10 cellular contexts compared by ENCODE assay signal in the genomic region with DNA sequence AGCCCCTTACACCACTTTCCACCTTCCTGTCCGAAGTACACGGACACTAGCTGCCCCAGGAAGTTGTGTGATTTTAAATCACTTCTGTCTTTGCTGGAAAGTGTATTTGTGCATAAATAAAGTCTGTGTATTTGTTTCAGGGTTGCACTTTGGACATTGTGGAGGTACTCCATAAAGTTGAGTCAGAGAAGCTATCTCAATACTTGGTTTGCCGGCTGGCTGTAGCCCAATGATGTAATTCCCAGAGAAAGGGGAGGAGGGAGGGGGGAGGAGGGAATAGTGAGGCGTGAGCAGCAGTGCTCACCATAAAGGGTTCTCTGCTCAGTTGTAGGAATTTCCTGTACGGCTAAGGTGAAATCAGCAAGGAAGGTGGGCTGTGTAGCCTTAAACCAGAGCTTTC. TPM values are rescaled to one million over a fixed set of nuclear protein-coding genes. Genes with fewer than 3 reads are reported as not detected.
DNase-seq lines count a peak whose midpoint lies in the region; ATAC-seq and TF ChIP-seq lines count a peak whose summit lies in the region.
"Had no signal": no experiment of that assay in that cellular context is flagged by ENCODE, and none has a peak within 500 bp of the region (broad histone marks: within the 10 kb centered on the region; RNA-seq: fewer than 3 reads in every experiment).

No MANE protein-coding gene starts in this region.

- no peak for ATAC-seq in naive thymus-derived CD8-positive, alpha-beta T cell
- no peak for ATAC-seq in CD8-positive, alpha-beta T cell

- peaks cover 6 to 36% (median 22%) of the 10 kb centered on the region in 4 donors for H3K4me1 Mint-ChIP-seq in naive thymus-derived CD8-positive, alpha-beta T cell
- H3K4me1 Mint-ChIP-seq in CD8-positive, alpha-beta T cell (ENCODE audit: low read depth), result peaks cover 31% of the 10 kb centered on the region
- H3K4me1 Mint-ChIP-seq in activated T-helper 2 cell treated with anti-CD3 and anti-CD28 coated beads, Interferon-gamma antibody, Interleukin-2, Interleukin-4, amounts not matched to agents 10 μg/mL and 5 μg/mL and 100 μg/mL, durations not matched to agents 14 hours and 24 hours and 36 hours (ENCODE audit: low read depth), result peaks cover 9% of the 10 kb centered on the region

- peak overlapping the region; percentile 79 for H3K27ac ChIP-seq in left ventricle myocardium inferior (replicated peaks)
- H3K27ac ChIP-seq in CD8-positive, alpha-beta T cell (ENCODE audit: low read depth, low read length), result no peak overlapping the region
- H3K27ac ChIP-seq: vagina had no signal

- H3K4me3 Mint-ChIP-seq in naive thymus-derived CD8-positive, alpha-beta T cell, result no peak overlapping the region
- no peak overlapping the region for H3K4me3 Mint-ChIP-seq in CD8-positive, alpha-beta T cell
- no peak overlapping the region for H3K4me3 Mint-ChIP-seq in activated T-helper 2 cell treated with anti-CD3 and anti-CD28 coated beads, Interferon-gamma antibody, Interleukin-2, Interleukin-4, amounts not matched to agents 10 μg/mL and 5 μg/mL and 100 μg/mL, durations not matched to agents 14 hours and 24 hours and 36 hours (ENCODE audit: low read depth)

- no peaks in the 10 kb centered on the region for H3K27me3 Mint-ChIP-seq in naive thymus-derived CD8-positive, alpha-beta T cell
- H3K27me3 Mint-ChIP-seq in CD8-positive, alpha-beta T cell (ENCODE audit: low read depth), result no peaks in the 10 kb centered on the region
- H3K27me3 Mint-ChIP-seq in activated T-helper 2 cell treated with anti-CD3 and anti-CD28 coated beads, Interferon-gamma antibody, Interleukin-2, Interleukin-4, amounts not matched to agents 10 μg/mL and 5 μg/mL and 100 μg/mL, durations not matched to agents 14 hours and 24 hours and 36 hours (ENCODE audit: low read depth), result no peaks in the 10 kb centered on the region

- DNase-seq in H4 (ENCODE audit: low spot score) (peak; percentile 56), astrocyte of the hippocampus (ENCODE audit: low read depth, low spot score) (peak; percentile 71), left ventricle myocardium inferior (no peak), skeletal muscle cell (ENCODE audit: low read depth) (peak; percentile 9), NCI-H2029 treated with DMSO at 0.1 percent for 48 hours (lab: John Stamatoyannopoulos, UW) (no peak)
- DNase-seq in naive thymus-derived CD8-positive, alpha-beta T cell, result no peak
- DNase-seq in CD8-positive, alpha-beta T cell, result no peak
- DNase-seq in activated T-helper 2 cell treated with anti-CD3 and anti-CD28 coated beads, Interferon-gamma antibody, Interleukin-2, Interleukin-4, amounts not matched to agents 10 μg/mL and 5 μg/mL and 100 μg/mL, durations not matched to agents 14 hours and 24 hours and 36 hours (ENCODE audit: low spot score), result no peak
- DNase-seq: amygdala had no signal

- POLR2A ChIA-PET in naive thymus-derived CD8-positive, alpha-beta T cell (lab: Charles Lee), result interaction anchor here (3.7 kb wide), 1 partner anchor 7 kb away, joined by 11 read pairs; a partner anchor contains a TSS
- POLR2A ChIA-PET in CD8-positive, alpha-beta T cell (lab: Charles Lee), result no interaction called here

- H3K27me3 ChIP-seq in left ventricle myocardium inferior (ENCODE audit: low read depth), result no peaks in the 10 kb centered on the region
- no peaks in the 10 kb centered on the region for H3K27me3 ChIP-seq in CD8-positive, alpha-beta T cell (ENCODE audit: insufficient read depth, low read length)
- H3K27me3 ChIP-seq: vagina had no signal

- TF ChIP-seq CTCF in left ventricle myocardium inferior (IDR thresholded peaks at IDR 0.05; ENCODE audit: borderline replicate concordance), result no peak
- TF ChIP-seq CTCF in CD8-positive, alpha-beta T cell (IDR thresholded peaks at IDR 0.05), result no peak

- H3K4me3 ChIP-seq in left ventricle myocardium inferior (no peak overlapping the region), skeletal muscle cell (ENCODE audit: low read depth, low read length) (no peak overlapping the region)
- H3K4me3 ChIP-seq in CD8-positive, alpha-beta T cell (ENCODE audit: low read depth, low read length), result no peak overlapping the region
- H3K4me3 ChIP-seq: vagina had no signal

- no peaks in the 10 kb centered on the region for H3K9me3 Mint-ChIP-seq in naive thymus-derived CD8-positive, alpha-beta T cell
- no peaks in the 10 kb centered on the region for H3K9me3 Mint-ChIP-seq in CD8-positive, alpha-beta T cell
- no peaks in the 10 kb centered on the region for H3K9me3 Mint-ChIP-seq in activated T-helper 2 cell treated with anti-CD3 and anti-CD28 coated beads, Interferon-gamma antibody, Interleukin-2, Interleukin-4, amounts not matched to agents 10 μg/mL and 5 μg/mL and 100 μg/mL, durations not matched to agents 14 hours and 24 hours and 36 hours

- H3K36me3 Mint-ChIP-seq in naive thymus-derived CD8-positive, alpha-beta T cell, result peaks cover 0 to 40% (median 0%) of the 10 kb centered on the region in 3 donors
- peaks cover 43% of the 10 kb centered on the region for H3K36me3 Mint-ChIP-seq in CD8-positive, alpha-beta T cell
- peaks cover 41% of the 10 kb centered on the region for H3K36me3 Mint-ChIP-seq in activated T-helper 2 cell treated with anti-CD3 and anti-CD28 coated beads, Interferon-gamma antibody, Interleukin-2, Interleukin-4, amounts not matched to agents 10 μg/mL and 5 μg/mL and 100 μg/mL, durations not matched to agents 14 hours and 24 hours and 36 hours (ENCODE audit: low read depth)

- intact Hi-C loops in left ventricle myocardium inferior (cut with micrococcal nuclease), result no loop called here
- intact Hi-C loops in CD8-positive, alpha-beta T cell (cut with DNase I, micrococcal nuclease), result no loop called here
- intact Hi-C loops in activated T-helper 2 cell treated with anti-CD3 and anti-CD28 coated beads, Interferon-gamma antibody, Interleukin-2, Interleukin-4, amounts not matched to agents 10 μg/mL and 5 μg/mL and 100 μg/mL, durations not matched to agents 14 hours and 24 hours and 36 hours (cut with micrococcal nuclease), result no loop called here

- CTCF ChIA-PET in CD8-positive, alpha-beta T cell (lab: Charles Lee), result no interaction called here

- no peaks in the 10 kb centered on the region for H3K9me3 ChIP-seq in left ventricle myocardium inferior (replicated peaks)
- no peaks in the 10 kb centered on the region for H3K9me3 ChIP-seq in CD8-positive, alpha-beta T cell (ENCODE audit: low read length)
- H3K9me3 ChIP-seq: vagina had no signal

- H3K4me1 ChIP-seq in left ventricle myocardium inferior, result peaks cover 20% of the 10 kb centered on the region
- H3K4me1 ChIP-seq in CD8-positive, alpha-beta T cell (ENCODE audit: insufficient read depth, low read length), result peaks cover 5% of the 10 kb centered on the region

- peaks cover 3% of the 10 kb centered on the region for H3K36me3 ChIP-seq in left ventricle myocardium inferior
- peaks cover 8% of the 10 kb centered on the region for H3K36me3 ChIP-seq in CD8-positive, alpha-beta T cell (ENCODE audit: insufficient read depth, low read length)

- H3K27ac Mint-ChIP-seq in naive thymus-derived CD8-positive, alpha-beta T cell, result peak overlapping the region in 1 of 10 donors; percentile 29
- no peak overlapping the region for H3K27ac Mint-ChIP-seq in CD8-positive, alpha-beta T cell
- no peak overlapping the region for H3K27ac Mint-ChIP-seq in activated T-helper 2 cell treated with anti-CD3 and anti-CD28 coated beads, Interferon-gamma antibody, Interleukin-2, Interleukin-4, amounts not matched to agents 10 μg/mL and 5 μg/mL and 100 μg/mL, durations not matched to agents 14 hours and 24 hours and 36 hours

RNA-seq across cellular contexts. Expression of a gene that starts 7.5 kb away (rescaled TPM):
- 20.5 and 30.0 TPM in 2 replicates for total RNA-seq in H4 (2014; rRNA removed; shearing (Covaris generic))
- 8.4 TPM for total RNA-seq in left ventricle myocardium inferior
- total RNA-seq in naive thymus-derived CD8-positive, alpha-beta T cell, result 10 to 100 TPM; 13.5 to 14.0 TPM
- polyA plus RNA-seq in naive thymus-derived CD8-positive, alpha-beta T cell, result 10 to 100 TPM; 20.4 to 21.6 (median 21.2) TPM
- total RNA-seq in CD8-positive, alpha-beta T cell, result 1 to 10 TPM; 6.6 to 7.5 TPM
- 33.8 and 35.9 TPM in 2 replicates for total RNA-seq in activated T-helper 2 cell treated with anti-CD3 and anti-CD28 coated beads, Interferon-gamma antibody, Interleukin-2, Interleukin-4, amounts not matched to agents 10 μg/mL and 5 μg/mL and 100 μg/mL, durations not matched to agents 14 hours and 24 hours and 36 hours

RNA-seq across cellular contexts. Expression of a gene that starts 13.6 kb away (rescaled TPM):
- total RNA-seq in H4 (2014; rRNA removed; shearing (Covaris generic)), result not detected in 2 replicates
- 0.19 TPM for total RNA-seq in left ventricle myocardium inferior
- 1 to 10 TPM in 1 of 2 experiments, under 1 TPM in 1; 0.44 to 1.1 TPM for total RNA-seq in naive thymus-derived CD8-positive, alpha-beta T cell
- polyA plus RNA-seq in naive thymus-derived CD8-positive, alpha-beta T cell, result under 1 TPM; 0.16 to 0.31 (median 0.26) TPM
- total RNA-seq in CD8-positive, alpha-beta T cell, result under 1 TPM; 0.25 to 0.38 TPM
- 0.25 and 0.50 TPM in 2 replicates for total RNA-seq in activated T-helper 2 cell treated with anti-CD3 and anti-CD28 coated beads, Interferon-gamma antibody, Interleukin-2, Interleukin-4, amounts not matched to agents 10 μg/mL and 5 μg/mL and 100 μg/mL, durations not matched to agents 14 hours and 24 hours and 36 hours
- total RNA-seq: vagina had no signal

RNA-seq across cellular contexts. Expression of a gene that starts 23.1 kb away (rescaled TPM):
- not detected in 2 replicates for total RNA-seq in H4 (2014; rRNA removed; shearing (Covaris generic))
- 0.38 TPM for total RNA-seq in left ventricle myocardium inferior
- not detected for total RNA-seq in naive thymus-derived CD8-positive, alpha-beta T cell
- polyA plus RNA-seq in naive thymus-derived CD8-positive, alpha-beta T cell, result not detected
- total RNA-seq in CD8-positive, alpha-beta T cell, result not detected
- total RNA-seq in activated T-helper 2 cell treated with anti-CD3 and anti-CD28 coated beads, Interferon-gamma antibody, Interleukin-2, Interleukin-4, amounts not matched to agents 10 μg/mL and 5 μg/mL and 100 μg/mL, durations not matched to agents 14 hours and 24 hours and 36 hours, result not detected in 2 replicates

Comparison
In these comparisons a context has a peak if more than half of its experiments do, and no peak if none do; other contexts are left out.
1. DNase-seq: peak in H4 (single experiment), astrocyte of the hippocampus (single experiment) and skeletal muscle cell (single experiment); none in left ventricle myocardium inferior (single experiment), naive thymus-derived CD8-positive, alpha-beta T cell (0 of 10), CD8-positive, alpha-beta T cell (0 of 7), activated T-helper 2 cell treated with anti-CD3 and anti-CD28 coated beads, Interferon-gamma antibody, Interleukin-2, Interleukin-4, amounts not matched to agents 10 μg/mL and 5 μg/mL and 100 μg/mL, durations not matched to agents 14 hours and 24 hours and 36 hours (single experiment) and NCI-H2029 treated with DMSO at 0.1 percent for 48 hours (single experiment).